Comparison of ENCODE assay signal across 8 cellular contexts in genomic region chr19:43668406-43669158, GRCh38. TPM values are rescaled to one million over a fixed set of nuclear protein-coding genes. Genes with fewer than 3 reads are reported as not detected.
DNase-seq lines count a peak whose midpoint lies in the region; ATAC-seq, FAIRE-seq and TF ChIP-seq lines count a peak whose summit lies in the region.

No MANE protein-coding gene starts in this region.

- DNase-seq in GM12891 (ENCODE audit: insufficient read length, low spot score), result peak; percentile 85
- DNase-seq in NCI-H1417 treated with DMSO at 0.1 percent for 48 hours (lab: John Stamatoyannopoulos, UW), result peak; percentile 80
- peak; percentile 90 to 96 (median 94) for DNase-seq in T-helper 2 cell
- peak; percentile 77 to 100 (median 97) for DNase-seq in anterior cingulate cortex (lab: John Stamatoyannopoulos, UW)
- peak; percentile 97 for DNase-seq in right atrium auricular region (ENCODE audit: low spot score)
- DNase-seq in psoas muscle, result peak; percentile 96 to 97
- DNase-seq in urothelium cell line (ENCODE audit: low spot score), result peak; percentile 98

- no peak for TF ChIP-seq CTCF in right atrium auricular region (IDR thresholded peaks at IDR 0.05)
- no peak for TF ChIP-seq CTCF in psoas muscle (IDR thresholded peaks at IDR 0.05)

- no peak for TF ChIP-seq POLR2A in GM12891 (IDR thresholded peaks at IDR 0.05; ENCODE audit: low read depth, low read length)

- H3K9me3 ChIP-seq in right atrium auricular region (no peaks in the 10 kb centered on the region), psoas muscle (no peaks in the 10 kb centered on the region)

- H3K27me3 ChIP-seq in right atrium auricular region, result no peaks in the 10 kb centered on the region
- peaks cover 0 to 53% (median 6%) of the 10 kb centered on the region in 3 donors for H3K27me3 ChIP-seq in psoas muscle (ENCODE audit: insufficient read depth in 3 of 3, low read length in 2 of 3)

- FAIRE-seq in GM12891 (lab: Jason Lieb, UNC), result peak; percentile 83
- no peak for FAIRE-seq in urothelium cell line (lab: Jason Lieb, UNC)

- peaks cover 0 to 30% of the 10 kb centered on the region in 2 donors for H3K4me1 ChIP-seq in right atrium auricular region
- peaks cover 4% of the 10 kb centered on the region for H3K4me1 ChIP-seq in psoas muscle

- peak overlapping the region; percentile 48 to 58 for H3K4me3 ChIP-seq in right atrium auricular region
- H3K4me3 ChIP-seq in psoas muscle, result peak overlapping the region; percentile 68

- intact Hi-C loops in psoas muscle (cut with DNase I), result no loop called here

- ATAC-seq in HG02798 (IDR thresholded peaks at IDR 0.05; ENCODE audit: poor library complexity, unreplicated experiment) (peak; percentile 91), psoas muscle (peak; percentile 87 to 91 (median 88))

- WGBS in psoas muscle, 3 donors, result 1% methylated on average over 47 of the region's 47 CpGs

- H3K36me3 ChIP-seq in right atrium auricular region (peaks cover 11% of the 10 kb centered on the region), psoas muscle (ENCODE audit: insufficient read depth in 1 of 2, low read depth in 1 of 2) (no peaks in the 10 kb centered on the region)

- H3K27ac ChIP-seq in right atrium auricular region (peak overlapping the region; percentile 89 to 91), psoas muscle (peak overlapping the region; percentile 80)

TF ChIP-seq in GM12891, 5 proteins besides CTCF, POLR2A, EP300 and RAD21:
- TF ChIP-seq POLR2AphosphoS5 (IDR thresholded peaks at IDR 0.05; ENCODE audit: low read depth, low read length) (no peak), PAX5 (IDR thresholded peaks at IDR 0.05; ENCODE audit: insufficient read depth, low read length, severe bottlenecking) (no peak), TAF1 (IDR thresholded peaks at IDR 0.05; ENCODE audit: low read depth, low read length) (no peak), SPI1 (IDR thresholded peaks at IDR 0.05; ENCODE audit: low read depth, low read length) (no peak), POU2F2 (IDR thresholded peaks at IDR 0.05; ENCODE audit: low read depth, low read length) (no peak)
TF ChIP-seq in GM12891: peak in this region for 0.

RNA-seq across cellular contexts. Expression of gene PLAUR, which starts 1.4 kb away (rescaled TPM):
- 8.7 TPM for polyA plus RNA-seq in GM12891 (2012; ENCODE audit: low read depth, missing spikeins)
- total RNA-seq in right atrium auricular region (10 to 100 TPM; 12.9 to 18.4 TPM), psoas muscle (1 to 10 TPM; 1.8 to 6.1 (median 3.9) TPM)
- polyA plus RNA-seq in psoas muscle, result 1 to 10 TPM; 1.0 to 9.7 (median 2.5) TPM

RNA-seq across cellular contexts. Expression of gene CADM4, which starts 28.9 kb away (rescaled TPM):
- 0.28 TPM for polyA plus RNA-seq in GM12891 (2012; ENCODE audit: low read depth, missing spikeins)
- total RNA-seq in right atrium auricular region, result 1 to 10 TPM; 6.6 to 9.6 TPM
- total RNA-seq in psoas muscle, result 10 to 100 TPM in 1 of 4 donors, 1 to 10 TPM in 3; 4.4 to 10.6 (median 5.0) TPM
- 1 to 10 TPM; 1.8 to 4.7 (median 3.1) TPM for polyA plus RNA-seq in psoas muscle

RNA-seq across cellular contexts. Expression of gene IRGC, which starts 47.3 kb away (rescaled TPM):
- not detected for polyA plus RNA-seq in GM12891 (2012; ENCODE audit: low read depth, missing spikeins)
- not detected for total RNA-seq in right atrium auricular region
- total RNA-seq in psoas muscle, result not detected
- not detected for polyA plus RNA-seq in psoas muscle

RNA-seq across cellular contexts. Expression of gene ZNF428, which starts 49.2 kb away (rescaled TPM):
- polyA plus RNA-seq in GM12891 (2012; ENCODE audit: low read depth, missing spikeins), result 27.6 TPM
- total RNA-seq in right atrium auricular region (10 to 100 TPM; 23.4 to 25.7 TPM), psoas muscle (10 to 100 TPM; 17.2 to 39.0 (median 28.0) TPM)
- polyA plus RNA-seq in psoas muscle, result 10 to 100 TPM; 12.4 to 33.5 (median 27.5) TPM

RNA-seq across cellular contexts. Expression of gene SRRM5, which starts 56.7 kb away (rescaled TPM):
- 0.14 TPM for polyA plus RNA-seq in GM12891 (2012; ENCODE audit: low read depth, missing spikeins)
- total RNA-seq in right atrium auricular region (under 1 TPM in 1 of 2 donors, not detected in 1; 0.28 TPM), psoas muscle (under 1 TPM in 3 of 4 donors, not detected in 1; 0.12 to 0.34 (median 0.19) TPM)
- 1 to 10 TPM in 1 of 3 donors, under 1 TPM in 2; 0.10 to 1.1 (median 0.52) TPM for polyA plus RNA-seq in psoas muscle

Comparison
In these comparisons a context has a peak if more than half of its experiments do, and no peak if none do; other contexts are left out.
1. Peak in every context shown above with its lines: DNase-seq, ATAC-seq, H3K4me3 ChIP-seq and H3K27ac ChIP-seq.